In the genomic region with DNA sequence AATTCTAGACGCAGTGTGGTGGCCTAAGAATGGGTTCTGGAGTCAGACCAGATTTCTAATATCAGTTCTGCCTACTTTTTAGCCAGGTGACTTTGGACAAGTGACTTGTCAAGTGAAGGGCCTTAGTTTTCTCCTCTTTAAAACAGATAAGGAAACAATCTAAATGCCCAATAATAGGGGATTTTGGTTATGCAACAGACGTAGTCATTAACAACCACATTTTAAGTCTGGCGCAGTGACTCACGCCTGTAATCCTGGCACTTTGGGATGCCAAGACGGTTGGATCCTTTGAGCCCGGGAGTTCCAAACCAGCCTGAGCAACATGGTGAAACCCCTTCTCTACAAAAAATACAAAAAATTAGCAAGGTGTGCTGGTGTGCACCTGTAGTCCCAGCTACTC, we compare ENCODE assay signal across 10 cellular contexts. TPM values are rescaled to one million over a fixed set of nuclear protein-coding genes. Genes with fewer than 3 reads are reported as not detected.
DNase-seq lines count a peak whose midpoint lies in the region; ATAC-seq and TF ChIP-seq lines count a peak whose summit lies in the region.
"Had no signal": no experiment of that assay in that cellular context is flagged by ENCODE, and none has a peak within 500 bp of the region (broad histone marks: within the 10 kb centered on the region; RNA-seq: fewer than 3 reads in every experiment).

No MANE protein-coding gene starts in this region.

- TF ChIP-seq CTCF in PC-3 (conservative IDR thresholded peaks at IDR 0.05; ENCODE audit: low read depth, low read length) (no peak), endodermal cell (conservative IDR thresholded peaks at IDR 0.05) (no peak), osteocyte (IDR thresholded peaks at IDR 0.05) (no peak)

- H3K4me2 ChIP-seq in PC-3 (ENCODE audit: low read length) = peak overlapping the region; percentile 99; the same call in 1 of the 2 replicates

- H3K4me1 ChIP-seq in PC-3 (ENCODE audit: insufficient read depth, low read length) (peaks cover 17% of the 10 kb centered on the region), endodermal cell (ENCODE audit: control insufficient read depth, insufficient read depth, low read length) (no peaks in the 10 kb centered on the region)

- intact Hi-C loops in PC-3 (cut with micrococcal nuclease) = no loop called here

- H3K4me3 ChIP-seq in PC-3 (ENCODE audit: low read length) = no peak overlapping the region
- H3K4me3 ChIP-seq in endodermal cell (ENCODE audit: low read length) = peak overlapping the region; percentile 83

- H2AFZ ChIP-seq in PC-3 (ENCODE audit: low read length) = peak overlapping the region; percentile 99; the same call in 1 of the 2 replicates

- H3K9me3 ChIP-seq in PC-3 (ENCODE audit: low read length) = no peaks in the 10 kb centered on the region
- no peaks in the 10 kb centered on the region for H3K9me3 ChIP-seq in endodermal cell (ENCODE audit: control insufficient read depth, low read length)

- H3K27me3 Mint-ChIP-seq in endodermal cell (ENCODE audit: insufficient read depth) = no peaks in the 10 kb centered on the region
- H3K27me3 Mint-ChIP-seq in osteocyte (ENCODE audit: unreplicated experiment) = no peaks in the 10 kb centered on the region

- no peaks in the 10 kb centered on the region for H4K20me1 ChIP-seq in PC-3 (ENCODE audit: low read length)

- DNase-seq in DMS79 treated with DMSO at 0.1 percent for 48 hours (lab: John Stamatoyannopoulos, UW) = peak; percentile 14
- DNase-seq in DMS79 (lab: John Stamatoyannopoulos, UW) = no peak
- no peak for DNase-seq in PC-3
- no peak for DNase-seq in endodermal cell
- DNase-seq in osteocyte (ENCODE audit: extremely low spot score, unreplicated experiment) = no peak
- DNase-seq in NCI-H2029 treated with DMSO at 0.1 percent for 48 hours (lab: John Stamatoyannopoulos, UW) = no peak
- DNase-seq: left ventricle myocardium superior, NCI-H2081 had no signal

- H3K36me3 ChIP-seq in PC-3 (ENCODE audit: low read depth, low read length) (no peaks in the 10 kb centered on the region), endodermal cell (ENCODE audit: control insufficient read depth, insufficient read depth, low read length) (no peaks in the 10 kb centered on the region)

- H3K36me3 Mint-ChIP-seq in endodermal cell (ENCODE audit: low read depth) = peaks cover 3% of the 10 kb centered on the region
- no peaks in the 10 kb centered on the region for H3K36me3 Mint-ChIP-seq in osteocyte (ENCODE audit: unreplicated experiment)

- H3K27me3 ChIP-seq in PC-3 (ENCODE audit: low read length) (no peaks in the 10 kb centered on the region), endodermal cell (ENCODE audit: control insufficient read depth, insufficient read depth, low read length, poor library complexity, severe bottlenecking) (no peaks in the 10 kb centered on the region)

- H3K4me3 Mint-ChIP-seq in endodermal cell = peak overlapping the region; percentile 91
- no peak overlapping the region for H3K4me3 Mint-ChIP-seq in osteocyte (ENCODE audit: unreplicated experiment)

- POLR2A ChIA-PET in PC-3 (lab: Charles Lee; ENCODE audit: unreplicated experiment) = interaction anchor here (1.0 kb wide), 1 partner anchor 27 kb away, joined by 3 read pairs; a partner anchor contains a TSS

- no peak overlapping the region for H3K27ac ChIP-seq in PC-3 (ENCODE audit: low read length)
- H3K27ac ChIP-seq in endodermal cell (ENCODE audit: low read depth, low read length) = no peak overlapping the region

- H3K79me2 ChIP-seq in PC-3 (ENCODE audit: low read length) = peaks cover 12% of the 10 kb centered on the region

- no TSS peak for BruUV-seq in PC-3 (replicated peaks; lab: Mats Ljungman, UMichigan)

- no peak overlapping the region for H3K27ac Mint-ChIP-seq in endodermal cell
- H3K27ac Mint-ChIP-seq in osteocyte (ENCODE audit: unreplicated experiment) = peak overlapping the region; percentile 78

- H3K4me1 Mint-ChIP-seq in endodermal cell = peaks cover 8% of the 10 kb centered on the region
- H3K4me1 Mint-ChIP-seq in osteocyte (ENCODE audit: unreplicated experiment) = peaks cover 15% of the 10 kb centered on the region

- peaks cover 38% of the 10 kb centered on the region for H3K9me3 Mint-ChIP-seq in endodermal cell
- H3K9me3 Mint-ChIP-seq in osteocyte (ENCODE audit: unreplicated experiment) = peaks cover 5% of the 10 kb centered on the region

- H3K9me2 ChIP-seq in PC-3 (replicated peaks; ENCODE audit: low read length) = no peaks in the 10 kb centered on the region

- H3F3A ChIP-seq in PC-3 (ENCODE audit: low read length, unreplicated experiment) = no peaks in the 10 kb centered on the region

- WGBS in endodermal cell (ENCODE audit: insufficient coverage in 1 of 2, insufficient read length in 1 of 2), 2 experiments = 88 to 95% methylated on average over 3 to 6 of the region's 6 CpGs

- CTCF ChIA-PET in PC-3 (lab: Charles Lee) = no interaction called here

- ATAC-seq in PC-3 (no peak), GM21390 (IDR thresholded peaks at IDR 0.05; ENCODE audit: unreplicated experiment) (no peak), HG02970 (IDR thresholded peaks at IDR 0.05; ENCODE audit: low FRiP score, unreplicated experiment) (no peak)

- H3K9ac ChIP-seq in PC-3 (ENCODE audit: low read length) (no peak overlapping the region), endodermal cell (ENCODE audit: extremely low read depth, low read length, poor library complexity, severe bottlenecking) (no peak overlapping the region)

RNA-seq across cellular contexts. Expression of a gene that starts 2.1 kb away (rescaled TPM):
- total RNA-seq in PC-3 (2014; rRNA removed) = 23.5 and 25.2 TPM in 2 replicates
- total RNA-seq in endodermal cell = 10 to 100 TPM; 91.0 to 91.8 TPM
- 84.3 TPM for polyA plus RNA-seq in endodermal cell (2013, experiment 1 of 2)
- polyA plus RNA-seq in endodermal cell (2013, experiment 2 of 2) = 76.1 TPM
- total RNA-seq in osteocyte = 34.2 and 39.2 TPM in 2 replicates

RNA-seq across cellular contexts. Expression of a gene that starts 27.4 kb away (rescaled TPM):
- 514 and 631 TPM in 2 replicates for total RNA-seq in PC-3 (2014; rRNA removed)
- total RNA-seq in endodermal cell = 100 to 1,000 TPM; 553 to 671 TPM
- polyA plus RNA-seq in endodermal cell (2013, experiment 1 of 2) = 812 TPM
- 738 TPM for polyA plus RNA-seq in endodermal cell (2013, experiment 2 of 2)
- total RNA-seq in osteocyte = 465 and 499 TPM in 2 replicates

RNA-seq across cellular contexts. Expression of a gene that starts 33.0 kb away (rescaled TPM):
- total RNA-seq in PC-3 (2014; rRNA removed) = not detected in 2 replicates
- 1 to 10 TPM in 1 of 2 donors, under 1 TPM in 1; 0.91 to 1.4 TPM for total RNA-seq in endodermal cell
- 0.36 TPM for polyA plus RNA-seq in endodermal cell (2013, experiment 1 of 2)
- 0.37 TPM for polyA plus RNA-seq in endodermal cell (2013, experiment 2 of 2)
- total RNA-seq in osteocyte = not detected in 2 replicates
- total RNA-seq: left ventricle myocardium superior had no signal

RNA-seq across cellular contexts. Expression of a gene that starts 45.5 kb away (rescaled TPM):
- 0.75 and 1.7 TPM in 2 replicates for total RNA-seq in PC-3 (2014; rRNA removed)
- 1 to 10 TPM; 4.1 to 6.1 TPM for total RNA-seq in endodermal cell
- 2.0 TPM for polyA plus RNA-seq in endodermal cell (2013, experiment 1 of 2)
- 3.1 TPM for polyA plus RNA-seq in endodermal cell (2013, experiment 2 of 2)
- 1.7 and 2.1 TPM in 2 replicates for total RNA-seq in osteocyte
